7 cellular contexts compared by ENCODE assay signal in the genomic region with DNA sequence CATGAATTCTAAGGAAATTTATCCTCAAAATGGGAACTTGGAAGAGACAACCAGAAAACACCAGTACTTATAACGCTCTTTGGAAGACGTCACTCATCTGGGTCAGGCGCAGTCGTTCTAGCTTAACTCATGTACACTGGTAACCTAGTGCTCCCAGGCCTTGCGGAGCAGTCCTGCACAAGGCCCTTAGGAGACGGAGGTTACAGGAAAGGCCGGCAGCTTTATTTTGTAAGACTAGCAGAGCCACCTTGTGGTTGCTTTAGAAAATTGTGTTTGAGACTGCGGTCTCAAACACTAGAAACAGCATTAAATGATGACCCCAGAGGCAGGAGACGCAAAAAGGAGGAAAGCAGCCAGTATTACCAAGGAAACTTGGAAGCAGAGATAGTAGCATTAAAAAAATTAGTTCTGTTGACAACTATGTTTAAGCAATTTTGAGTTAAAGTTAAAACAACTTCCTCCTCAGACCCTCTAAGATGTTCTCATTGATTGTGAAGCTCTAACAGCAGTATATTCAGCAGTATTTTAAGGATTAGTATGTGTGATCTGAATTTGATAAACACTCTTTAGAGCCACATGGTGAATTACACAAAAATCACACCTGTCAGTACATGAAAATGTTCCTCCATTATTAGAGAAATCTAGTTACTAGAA.
A peak's percentile ranks its signal among the peaks of the same experiment; 100 is the strongest.
DNase-seq lines count a peak whose midpoint lies in the region; ATAC-seq, FAIRE-seq and TF ChIP-seq lines count a peak whose summit lies in the region.

No MANE protein-coding gene starts in this region.

- no peak overlapping the region for H3K9ac ChIP-seq in DND-41 (ENCODE audit: low read depth, low read length)
- H3K9ac ChIP-seq in mammary epithelial cell (ENCODE audit: insufficient read depth, low read length): no peak overlapping the region
- no peak overlapping the region for H3K9ac ChIP-seq in kidney (ENCODE audit: low read length in 2 of 2)

- H3K4me1 ChIP-seq in DND-41 (ENCODE audit: insufficient read depth, low read length) (peaks cover 6% of the 10 kb centered on the region), mammary epithelial cell (ENCODE audit: insufficient read depth, low read length) (peaks cover 12% of the 10 kb centered on the region), kidney (ENCODE audit: control insufficient read depth in 1 of 2, insufficient read depth in 1 of 2, low read depth in 1 of 2, low read length in 2 of 2) (peaks cover 0 to 3% of the 10 kb centered on the region in 2 donors), tibial artery (peaks cover 0 to 7% (median 3%) of the 10 kb centered on the region in 4 donors)

- no TSS peak for BruUV-seq in mammary epithelial cell (replicated peaks; lab: Mats Ljungman, UMichigan)

- TF ChIP-seq CTCF in DND-41 (IDR thresholded peaks at IDR 0.05; ENCODE audit: borderline replicate concordance, extremely low read depth, low read length, poor library complexity, severe bottlenecking) (peak; percentile 63), mammary epithelial cell (conservative IDR thresholded peaks at IDR 0.05 in 1 of 2, IDR thresholded peaks at IDR 0.05 in 1 of 2; ENCODE audit: extremely low read depth in 1 of 2, insufficient read depth in 1 of 2, low read depth in 1 of 2, low read length in 2 of 2) (peak; percentile 57 to 70), kidney (IDR thresholded peaks at IDR 0.05; ENCODE audit: borderline replicate concordance, extremely low read depth, insufficient read depth) (peak; percentile 74), tibial artery (IDR thresholded peaks at IDR 0.05) (peak; percentile 61 to 70)

- H3K27ac ChIP-seq in DND-41 (ENCODE audit: low read length) (no peak overlapping the region), mammary epithelial cell (ENCODE audit: insufficient read depth, low read depth, low read length) (peak overlapping the region; percentile 22), kidney (ENCODE audit: low read depth in 2 of 2, low read length in 2 of 2) (no peak overlapping the region), tibial artery (no peak overlapping the region)

- H3K4me3 ChIP-seq in DND-41 (ENCODE audit: low read depth in 1 of 2, low read length in 2 of 2): no peak overlapping the region
- no peak overlapping the region for H3K4me3 ChIP-seq in mammary epithelial cell (replicated peaks in 1 of 3; ENCODE audit: insufficient read depth in 1 of 3, low read depth in 2 of 3, low read length in 3 of 3)
- no peak overlapping the region for H3K4me3 ChIP-seq in kidney (ENCODE audit: low read length in 2 of 2)
- no peak overlapping the region for H3K4me3 ChIP-seq in tibial artery

- H3K36me3 ChIP-seq in DND-41 (ENCODE audit: insufficient read depth, low read length) (no peaks in the 10 kb centered on the region), mammary epithelial cell (ENCODE audit: insufficient read depth, low read length) (no peaks in the 10 kb centered on the region), kidney (ENCODE audit: control insufficient read depth in 1 of 2, insufficient read depth in 2 of 2, low read length in 2 of 2) (no peaks in the 10 kb centered on the region), tibial artery (no peaks in the 10 kb centered on the region)

- H3K9me3 ChIP-seq in DND-41 (ENCODE audit: insufficient read depth, low read length, severe bottlenecking) (no peaks in the 10 kb centered on the region), mammary epithelial cell (replicated peaks; ENCODE audit: insufficient read depth, low read length) (peaks cover under 1% of the 10 kb centered on the region), kidney (ENCODE audit: control insufficient read depth in 1 of 2, low read length in 2 of 2) (no peaks in the 10 kb centered on the region), tibial artery (no peaks in the 10 kb centered on the region)

- intact Hi-C loops in mammary epithelial cell (cut with micrococcal nuclease) (loop anchor here (1.0 to 10.0 kb wide), 6 partner anchors 31 to 435 kb away; no protein-coding TSS in a partner anchor), kidney (cut with DNase I) (no loop called here), tibial artery (cut with DNase I; ENCODE audit: low total_unique reads) (no loop called here)

- dilution Hi-C loops in mammary epithelial cell (cut with HindIII; ENCODE audit: low sequenced_read_pairs): no loop called here

- FAIRE-seq in kidney (lab: Jason Lieb, UNC): peak; percentile 47

- no peaks in the 10 kb centered on the region for H3K27me3 ChIP-seq in DND-41 (ENCODE audit: insufficient read depth, low read length, poor library complexity)
- no peaks in the 10 kb centered on the region for H3K27me3 ChIP-seq in mammary epithelial cell (ENCODE audit: insufficient read depth, low read length)
- H3K27me3 ChIP-seq in tibial artery: peaks cover 0 to 2% of the 10 kb centered on the region in 2 donors

- CTCF ChIA-PET in mammary epithelial cell (lab: Charles Lee; ENCODE audit: low non-redundant PET): interaction anchor here (0.5 to 1.7 kb wide), 13 partner anchors 16 to 436 kb away, joined by 3 to 18 read pairs (median 5); no protein-coding TSS in a partner anchor

- no peak overlapping the region for H3K4me2 ChIP-seq in DND-41 (ENCODE audit: insufficient read depth, low read length)
- H3K4me2 ChIP-seq in mammary epithelial cell (ENCODE audit: insufficient read depth, low read depth, low read length): peak overlapping the region; percentile 63

- 22% methylated on average over 9 of the region's 9 CpGs for WGBS in mammary epithelial cell (ENCODE audit: low coverage, missing lambda C conversion rate)

- in situ Hi-C loops in mammary epithelial cell (cut with MboI; ENCODE audit: low sequenced_read_pairs in 2 of 2): loop anchor here in 1 of 2 donors (25.0 kb wide), 1 partner anchor 445 kb away; no protein-coding TSS in a partner anchor

- DNase-seq in DND-41: peak; percentile 38
- DNase-seq in HuH-7.5 (ENCODE audit: low spot score): peak; percentile 64
- DNase-seq in NOMO-1 treated with DMSO at 0.1 percent for 48 hours (lab: John Stamatoyannopoulos, UW; ENCODE audit: unreplicated experiment): peak; percentile 78
- peak; percentile 55 for DNase-seq in mammary epithelial cell
- peak; percentile 75 for DNase-seq in kidney
- DNase-seq in tibial artery: peak in 1 of 2 donors; percentile 42
- no peak for DNase-seq in activated naive CD4-positive, alpha-beta T cell (lab: John Stamatoyannopoulos, UW)

- peak overlapping the region; percentile 19; the same call in 1 of the 2 replicates for H2AFZ ChIP-seq in DND-41 (ENCODE audit: low read depth, low read length)
- H2AFZ ChIP-seq in mammary epithelial cell (ENCODE audit: low read depth, low read length): peak overlapping the region; percentile 76

- ATAC-seq in DND-41 (ENCODE audit: insufficient read depth, low read depth): peak; percentile 75; the same call in 2 of the 3 replicates

- H4K20me1 ChIP-seq in DND-41 (ENCODE audit: insufficient read depth, low read length) (no peaks in the 10 kb centered on the region), mammary epithelial cell (ENCODE audit: insufficient read depth, low read length) (no peaks in the 10 kb centered on the region)

- H3K79me2 ChIP-seq in DND-41 (ENCODE audit: insufficient read depth, low read length) (no peaks in the 10 kb centered on the region), mammary epithelial cell (ENCODE audit: insufficient read depth, low read length) (no peaks in the 10 kb centered on the region)

Comparison
In these comparisons a context has a peak if more than half of its experiments do, and no peak if none do; other contexts are left out.
1. DNase-seq: peak in DND-41 (single experiment), HuH-7.5 (single experiment), NOMO-1 treated with DMSO at 0.1 percent for 48 hours (single experiment), mammary epithelial cell (single experiment) and kidney (single experiment); none in activated naive CD4-positive, alpha-beta T cell (0 of 4).
2. Peak in every context shown above with its lines, with median percentiles within 50 percentile points of each other: CTCF ChIP-seq.